24 cellular contexts compared by ENCODE assay signal in the genomic region with DNA sequence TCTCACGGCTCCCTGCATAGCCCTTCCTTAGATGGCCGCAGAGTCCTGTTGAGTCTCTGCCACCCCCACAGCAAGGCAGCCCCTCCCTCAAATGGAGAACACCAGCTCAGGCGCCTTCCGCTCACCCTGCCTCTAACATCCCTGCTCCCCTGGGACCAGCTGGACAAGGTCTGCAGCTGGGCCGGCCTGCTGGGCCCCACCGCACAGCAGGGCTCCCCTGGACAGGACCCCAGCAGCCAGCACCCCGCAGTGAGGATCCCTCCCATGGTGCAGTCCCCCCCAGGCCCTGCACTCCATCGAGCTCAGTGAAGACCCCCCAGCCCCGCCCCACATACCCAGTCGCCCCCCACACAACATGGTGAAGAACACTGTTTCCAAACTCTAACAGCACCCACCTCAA. TPM values are rescaled to one million over a fixed set of nuclear protein-coding genes. Genes with fewer than 3 reads are reported as not detected.
"Had no signal": no experiment of that assay in that cellular context is flagged by ENCODE, and none has a peak within 500 bp of the region (broad histone marks: within the 10 kb centered on the region; RNA-seq: fewer than 3 reads in every experiment).

No MANE protein-coding gene starts in this region.

- H3K9me3 Mint-ChIP-seq: endodermal cell; naive thymus-derived CD4-positive, alpha-beta T cell; nephron progenitor cell; stimulated activated naive CD8-positive, alpha-beta T cell treated with anti-CD3 and anti-CD28 coated beads, Interleukin-15, Interleukin-2, amounts not matched to agents 100 ng/mL and 50 ng/mL, for 24 hours had no signal

- H3K4me2 ChIP-seq: hepatocyte had no signal

- ATAC-seq: left colon; naive thymus-derived CD4-positive, alpha-beta T cell had no signal

- H3K27me3 ChIP-seq: hepatocyte, ovary, right atrium auricular region, sigmoid colon, tibial artery, upper lobe of left lung, vagina had no signal

- H3K4me1 ChIP-seq: tibial artery, vagina had no signal

- H3K27ac ChIP-seq: coronary artery, hepatocyte, ovary, right atrium auricular region, sigmoid colon, skin epidermis, tibial artery, vagina had no signal

- H2AFZ ChIP-seq: hepatocyte had no signal

- FAIRE-seq: endothelial cell of umbilical vein had no signal

- DNase-seq: effector CD4-positive, alpha-beta T cell; endodermal cell; erythroblast; foreskin melanocyte; head of caudate nucleus; left colon; mammary epithelial cell; naive thymus-derived CD4-positive, alpha-beta T cell; nephron progenitor cell; ovary; sigmoid colon; stimulated activated CD4-positive, alpha-beta T cell treated with anti-CD3 and anti-CD28 coated beads, Interleukin-2, amount 100 ng/mL, for 24 hours; stimulated activated CD4-positive, alpha-beta T cell treated with anti-CD3 and anti-CD28 coated beads, Interleukin-4, amount 100 ng/mL, for 4 hours; tibial artery; upper lobe of left lung had no signal

- H3K4me3 Mint-ChIP-seq: endodermal cell; naive thymus-derived CD4-positive, alpha-beta T cell; nephron progenitor cell; stimulated activated naive CD8-positive, alpha-beta T cell treated with anti-CD3 and anti-CD28 coated beads, Interleukin-15, Interleukin-2, amounts not matched to agents 100 ng/mL and 50 ng/mL, for 24 hours had no signal

- H3K27me3 Mint-ChIP-seq: naive thymus-derived CD4-positive, alpha-beta T cell; stimulated activated naive CD8-positive, alpha-beta T cell treated with anti-CD3 and anti-CD28 coated beads, Interleukin-15, Interleukin-2, amounts not matched to agents 100 ng/mL and 50 ng/mL, for 24 hours had no signal

- H3K27ac Mint-ChIP-seq: endodermal cell; nephron progenitor cell; stimulated activated naive CD8-positive, alpha-beta T cell treated with anti-CD3 and anti-CD28 coated beads, Interleukin-15, Interleukin-2, amounts not matched to agents 100 ng/mL and 50 ng/mL, for 24 hours had no signal

- H3K79me2 ChIP-seq: hepatocyte had no signal

- H3K36me3 ChIP-seq: ovary, right atrium auricular region, sigmoid colon, vagina had no signal

- H3K9me3 ChIP-seq: ovary, right atrium auricular region, sigmoid colon, tibial artery, upper lobe of left lung, vagina had no signal

- H3K4me3 ChIP-seq: coronary artery, hepatocyte, ovary, right atrium auricular region, sigmoid colon, skin epidermis, tibial artery, upper lobe of left lung, vagina had no signal

RNA-seq across cellular contexts. Expression of gene ATP2A3, which starts 10.2 kb away (rescaled TPM):
- total RNA-seq: dermis microvascular lymphatic vessel endothelial cell had no signal

RNA-seq across cellular contexts. Expression of gene P2RX1, which starts 37.8 kb away (rescaled TPM):
- total RNA-seq: dermis microvascular lymphatic vessel endothelial cell, endodermal cell, endothelial cell of umbilical vein, kidney epithelial cell, mammary epithelial cell had no signal
